ENCODE assay signal across 23 cellular contexts in the genomic region with DNA sequence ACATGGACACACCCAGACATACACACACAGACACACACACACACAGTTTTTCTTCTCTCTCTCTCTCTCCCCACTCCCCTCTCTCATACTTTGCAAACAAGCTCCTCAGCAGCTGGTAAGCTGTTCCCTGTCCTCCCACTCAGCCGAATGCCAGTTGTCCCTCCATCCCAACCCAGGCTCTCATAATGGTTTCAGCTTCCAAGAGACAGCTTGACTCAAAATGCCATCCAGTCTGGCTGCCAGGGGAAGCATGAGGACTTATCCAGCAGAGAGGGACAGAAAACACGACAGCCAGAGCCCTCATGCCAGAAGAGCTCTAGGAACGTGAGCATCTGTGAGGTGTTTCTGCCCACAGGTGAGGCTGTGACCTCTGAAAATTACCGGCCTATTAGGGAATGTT.
"Had no signal": no experiment of that assay in that cellular context is flagged by ENCODE, and none has a peak within 500 bp of the region (broad histone marks: within the 10 kb centered on the region; RNA-seq: fewer than 3 reads in every experiment).

No MANE protein-coding gene starts in this region.

- H3K9me3 Mint-ChIP-seq: stimulated activated effector memory CD8-positive, alpha-beta T cell treated with anti-CD3 and anti-CD28 coated beads, Interleukin-12 subunit alpha, Interleukin-12 subunit beta, amount 100 ng/mL, for 72 hours; stimulated activated naive CD8-positive, alpha-beta T cell treated with anti-CD3 and anti-CD28 coated beads, Interleukin-15, amount 100 ng/mL, for 72 hours; stimulated activated naive CD8-positive, alpha-beta T cell treated with anti-CD3 and anti-CD28 coated beads, Interleukin-15, Interleukin-2, amounts not matched to agents 100 ng/mL and 50 ng/mL, for 24 hours; type B pancreatic cell had no signal

- H3K4me1 Mint-ChIP-seq: stimulated activated effector memory CD8-positive, alpha-beta T cell treated with anti-CD3 and anti-CD28 coated beads, Interleukin-12 subunit alpha, Interleukin-12 subunit beta, amount 100 ng/mL, for 72 hours; stimulated activated memory B cell treated with anti-CD40 and anti-IgM and Interleukin-4, amounts not matched to agents 10 μg/mL and 1 μg/mL and 100 μg/mL, for 72 hours; stimulated activated naive B cell treated with anti-CD40 and anti-IgM and Interleukin-4, amounts not matched to agents 10 μg/mL and 1 μg/mL and 100 μg/mL, for 72 hours; stimulated activated naive CD8-positive, alpha-beta T cell treated with anti-CD3 and anti-CD28 coated beads, Interleukin-15, amount 100 ng/mL, for 72 hours had no signal

- DNase-seq: stimulated activated CD4-positive, alpha-beta T cell treated with anti-CD3 and anti-CD28 coated beads, Interleukin-2, amount 100 ng/mL, for 48 hours; stimulated activated CD4-positive, alpha-beta T cell treated with anti-CD3 and anti-CD28 coated beads, Interleukin-4, amount 100 ng/mL, for 1 hour; stimulated activated CD4-positive, alpha-beta T cell treated with anti-CD3 and anti-CD28 coated beads, Interleukin-4, amount 100 ng/mL, for 24 hours; stimulated activated CD4-positive, alpha-beta T cell treated with anti-CD3 and anti-CD28 coated beads, Interleukin-4, amount 100 ng/mL, for 4 hours; stimulated activated CD8-positive, alpha-beta memory T cell treated with anti-CD3 and anti-CD28 coated beads, Interleukin-4, amount 100 ng/mL, for 48 hours; stimulated activated naive B cell treated with anti-CD40 and anti-IgM and Interleukin-4, amounts not matched to agents 10 μg/mL and 1 μg/mL and 100 μg/mL, for 72 hours; stimulated activated naive CD4-positive, alpha-beta T cell; stimulated activated naive CD4-positive, alpha-beta T cell treated with Interleukin-2 at 50 U/mL for 16 hours; stimulated activated naive CD8-positive, alpha-beta T cell treated with anti-CD3 and anti-CD28 coated beads, Interleukin-15, amount 100 ng/mL, for 72 hours; stimulated activated naive CD8-positive, alpha-beta T cell treated with anti-CD3 and anti-CD28 coated beads, Interleukin-15, Interleukin-2, amounts not matched to agents 100 U/mL and 50 U/mL, for 24 hours; stomach; substantia nigra; testis; thyroid gland; tibial artery; transverse colon; upper lobe of left lung; upper lobe of right lung; uterus had no signal

- H3K27ac Mint-ChIP-seq: stimulated activated effector memory CD8-positive, alpha-beta T cell treated with anti-CD3 and anti-CD28 coated beads, Interleukin-12 subunit alpha, Interleukin-12 subunit beta, amount 100 ng/mL, for 72 hours; stimulated activated memory B cell treated with anti-CD40 and anti-IgM and Interleukin-4, amounts not matched to agents 10 μg/mL and 1 μg/mL and 100 μg/mL, for 72 hours; stimulated activated naive B cell treated with anti-CD40 and anti-IgM and Interleukin-4, amounts not matched to agents 10 μg/mL and 1 μg/mL and 100 μg/mL, for 72 hours; stimulated activated naive CD8-positive, alpha-beta T cell treated with anti-CD3 and anti-CD28 coated beads, Interleukin-15, amount 100 ng/mL, for 72 hours; stimulated activated naive CD8-positive, alpha-beta T cell treated with anti-CD3 and anti-CD28 coated beads, Interleukin-15, Interleukin-2, amounts not matched to agents 100 ng/mL and 50 ng/mL, for 24 hours; type B pancreatic cell had no signal

- H3K36me3 Mint-ChIP-seq: stimulated activated effector memory CD8-positive, alpha-beta T cell treated with anti-CD3 and anti-CD28 coated beads, Interleukin-12 subunit alpha, Interleukin-12 subunit beta, amount 100 ng/mL, for 72 hours; stimulated activated memory B cell treated with anti-CD40 and anti-IgM and Interleukin-4, amounts not matched to agents 10 μg/mL and 1 μg/mL and 100 μg/mL, for 72 hours; stimulated activated naive B cell treated with anti-CD40 and anti-IgM and Interleukin-4, amounts not matched to agents 10 μg/mL and 1 μg/mL and 100 μg/mL, for 72 hours; type B pancreatic cell had no signal

- H3K4me3 Mint-ChIP-seq: stimulated activated effector memory CD8-positive, alpha-beta T cell treated with anti-CD3 and anti-CD28 coated beads, Interleukin-12 subunit alpha, Interleukin-12 subunit beta, amount 100 ng/mL, for 72 hours; stimulated activated memory B cell treated with anti-CD40 and anti-IgM and Interleukin-4, amounts not matched to agents 10 μg/mL and 1 μg/mL and 100 μg/mL, for 72 hours; stimulated activated naive B cell treated with anti-CD40 and anti-IgM and Interleukin-4, amounts not matched to agents 10 μg/mL and 1 μg/mL and 100 μg/mL, for 72 hours; stimulated activated naive CD8-positive, alpha-beta T cell treated with anti-CD3 and anti-CD28 coated beads, Interleukin-15, amount 100 ng/mL, for 72 hours; stimulated activated naive CD8-positive, alpha-beta T cell treated with anti-CD3 and anti-CD28 coated beads, Interleukin-15, Interleukin-2, amounts not matched to agents 100 ng/mL and 50 ng/mL, for 24 hours; type B pancreatic cell had no signal

- ATAC-seq: stimulated activated effector memory CD8-positive, alpha-beta T cell treated with anti-CD3 and anti-CD28 coated beads, Interleukin-12 subunit alpha, Interleukin-12 subunit beta, amount 100 ng/mL, for 72 hours; stimulated activated memory B cell treated with anti-CD40 and anti-IgM and Interleukin-4, amounts not matched to agents 10 μg/mL and 1 μg/mL and 100 μg/mL, for 72 hours; stimulated activated naive B cell treated with anti-CD40 and anti-IgM and Interleukin-4, amounts not matched to agents 10 μg/mL and 1 μg/mL and 100 μg/mL, for 72 hours; stimulated activated naive CD8-positive, alpha-beta T cell treated with anti-CD3 and anti-CD28 coated beads, Interleukin-15, amount 100 ng/mL, for 72 hours; stimulated activated naive CD8-positive, alpha-beta T cell treated with anti-CD3 and anti-CD28 coated beads, Interleukin-15, Interleukin-2, amounts not matched to agents 100 U/mL and 50 U/mL, for 24 hours; upper lobe of right lung had no signal
